Comparison of ENCODE assay signal across 17 cellular contexts in genomic region chr22:37927129-37927936, GRCh38. TPM values are rescaled to one million over a fixed set of nuclear protein-coding genes. Genes with fewer than 3 reads are reported as not detected.
DNase-seq lines count a peak whose midpoint lies in the region; ATAC-seq and TF ChIP-seq lines count a peak whose summit lies in the region.
"Had no signal": no experiment of that assay in that cellular context is flagged by ENCODE, and none has a peak within 500 bp of the region (broad histone marks: within the 10 kb centered on the region; RNA-seq: fewer than 3 reads in every experiment).

No MANE protein-coding gene starts in this region.

- H3K18ac ChIP-seq in trophoblast cell (ENCODE audit: low read length) = no peak overlapping the region

- H4K20me1 ChIP-seq in SK-N-SH (ENCODE audit: insufficient read depth) = peaks cover 8% of the 10 kb centered on the region; the same call in 1 of the 2 replicates

- no peak overlapping the region for H4K91ac ChIP-seq in trophoblast cell (ENCODE audit: low read depth, low read length)

- no peaks in the 10 kb centered on the region for H3K4me1 Mint-ChIP-seq in mesothelial cell of epicardium

- no peaks in the 10 kb centered on the region for H3K9me3 Mint-ChIP-seq in mesothelial cell of epicardium
- H3K9me3 Mint-ChIP-seq: H9 had no signal

- H2BK5ac ChIP-seq in trophoblast cell (ENCODE audit: low read depth, low read length, poor library complexity) = no peak overlapping the region

- H2AFZ ChIP-seq in SK-N-SH (ENCODE audit: low read depth) (no peak overlapping the region), trophoblast cell (ENCODE audit: insufficient read depth, low read length, poor library complexity) (no peak overlapping the region)

- no peak overlapping the region for H2AK5ac ChIP-seq in trophoblast cell (ENCODE audit: low read length)

- H3K27me3 Mint-ChIP-seq in mesothelial cell of epicardium (ENCODE audit: low read depth) = no peaks in the 10 kb centered on the region
- H3K27me3 Mint-ChIP-seq: CD4-positive, CD25-positive, alpha-beta regulatory T cell had no signal

- POLR2A ChIA-PET in SK-N-SH (lab: Yijun Ruan, JAX) = no interaction called here

- no peak overlapping the region for H3K23ac ChIP-seq in trophoblast cell (ENCODE audit: low read length)

- peaks cover 20 to 43% of the 10 kb centered on the region in 2 experiments for H3K36me3 ChIP-seq in SK-N-SH (replicated peaks in 1 of 2; ENCODE audit: control insufficient read depth in 1 of 2, insufficient read depth in 2 of 2, low read length in 1 of 2)
- H3K36me3 ChIP-seq in esophagus muscularis mucosa = peaks cover 61 to 98% (median 92%) of the 10 kb centered on the region in 4 donors
- H3K36me3 ChIP-seq in trophoblast cell (ENCODE audit: control insufficient read depth in 1 of 2, insufficient read depth in 2 of 2, low read length in 2 of 2) = peaks cover 91 to 92% of the 10 kb centered on the region in 2 experiments
- H3K36me3 ChIP-seq in breast epithelium = no peaks in the 10 kb centered on the region

- H3K4me3 Mint-ChIP-seq in mesothelial cell of epicardium = no peak overlapping the region
- H3K4me3 Mint-ChIP-seq: CD4-positive, CD25-positive, alpha-beta regulatory T cell; H9 had no signal

- no peak overlapping the region for H3K14ac ChIP-seq in trophoblast cell (ENCODE audit: low read length)

- no peak for ATAC-seq in SK-N-SH treated with all-trans-retinoic acid at 6 μM for 48 hours
- ATAC-seq in foreskin keratinocyte = no peak

- peak overlapping the region; percentile 22 for H3K4ac ChIP-seq in trophoblast cell (ENCODE audit: low read depth, low read length)

- no peak overlapping the region for H3K4me2 ChIP-seq in SK-N-SH
- no peak overlapping the region for H3K4me2 ChIP-seq in trophoblast cell (ENCODE audit: low read length)

- H3K79me2 ChIP-seq in SK-N-SH (ENCODE audit: insufficient read depth) = no peaks in the 10 kb centered on the region; the same call in 1 of the 2 replicates
- H3K79me2 ChIP-seq in trophoblast cell (ENCODE audit: control insufficient read depth, insufficient read depth, low read length, poor library complexity) = no peaks in the 10 kb centered on the region

- H3K27ac Mint-ChIP-seq in mesothelial cell of epicardium = no peak overlapping the region
- H3K27ac Mint-ChIP-seq: CD4-positive, CD25-positive, alpha-beta regulatory T cell; H9 had no signal

- CTCF ChIA-PET in SK-N-SH (lab: Yijun Ruan, JAX) = interaction anchor here (1.0 to 1.2 kb wide), 2 partner anchors 38 to 110 kb away, joined by 3 to 4 read pairs; no protein-coding TSS in a partner anchor

- DNase-seq in SK-N-SH (peak; percentile 16), esophagus muscularis mucosa (ENCODE audit: extremely low spot score) (no peak), trophoblast cell (no peak), foreskin keratinocyte (no peak), NCI-H345 treated with DMSO at 0.1 percent for 48 hours (lab: John Stamatoyannopoulos, UW; ENCODE audit: unreplicated experiment) (no peak), breast epithelium (ENCODE audit: low spot score in 2 of 2) (no peak), mesothelial cell of epicardium (ENCODE audit: low spot score in 2 of 2, unreplicated experiment in 2 of 2) (no peak)
- DNase-seq: Calu3; CD4-positive, CD25-positive, alpha-beta regulatory T cell; DMS 273 treated with DMSO at 0.1 percent for 48 hours; GOT3; H9 had no signal

- no peak overlapping the region for H4K8ac ChIP-seq in trophoblast cell (ENCODE audit: low read depth, low read length)

- no peaks in the 10 kb centered on the region for H3K27me3 ChIP-seq in SK-N-SH (ENCODE audit: insufficient read depth)
- H3K27me3 ChIP-seq in esophagus muscularis mucosa = no peaks in the 10 kb centered on the region
- H3K27me3 ChIP-seq in trophoblast cell (ENCODE audit: insufficient read depth, low read length) = no peaks in the 10 kb centered on the region
- no peaks in the 10 kb centered on the region for H3K27me3 ChIP-seq in foreskin keratinocyte
- H3K27me3 ChIP-seq in breast epithelium = no peaks in the 10 kb centered on the region

- H3K4me3 ChIP-seq in SK-N-SH (ENCODE audit: low read depth in 2 of 2, low read length in 1 of 2) (no peak overlapping the region), esophagus muscularis mucosa (no peak overlapping the region), trophoblast cell (ENCODE audit: low read depth, low read length) (no peak overlapping the region), breast epithelium (no peak overlapping the region)

- TF ChIP-seq EP300 in SK-N-SH (IDR thresholded peaks at IDR 0.05; ENCODE audit: borderline replicate concordance in 1 of 2, low read depth in 1 of 2, low read length in 1 of 2) (no peak), esophagus muscularis mucosa (IDR thresholded peaks at IDR 0.05) (no peak)

- H3K9me2 ChIP-seq in SK-N-SH = no peaks in the 10 kb centered on the region

- H3K9ac ChIP-seq in SK-N-SH (no peak overlapping the region), trophoblast cell (ENCODE audit: low read length) (no peak overlapping the region)

- no peak overlapping the region for H2BK120ac ChIP-seq in trophoblast cell (ENCODE audit: insufficient read depth, low read length, poor library complexity)

- H3K4me1 ChIP-seq in SK-N-SH (ENCODE audit: control insufficient read depth in 1 of 2, insufficient read depth in 2 of 2, low read depth in 1 of 2, low read length in 1 of 2) (no peaks in the 10 kb centered on the region), esophagus muscularis mucosa (peaks cover 9 to 66% (median 39%) of the 10 kb centered on the region in 4 donors), trophoblast cell (ENCODE audit: control insufficient read depth in 1 of 2, insufficient read depth in 2 of 2, low read length in 2 of 2) (no peaks in the 10 kb centered on the region), foreskin keratinocyte (no peaks in the 10 kb centered on the region), breast epithelium (no peaks in the 10 kb centered on the region)

- peaks cover 5% of the 10 kb centered on the region for H3F3A ChIP-seq in SK-N-SH (replicated peaks; ENCODE audit: insufficient read depth)

- H3K9me3 ChIP-seq in SK-N-SH (no peaks in the 10 kb centered on the region), esophagus muscularis mucosa (no peaks in the 10 kb centered on the region), trophoblast cell (ENCODE audit: insufficient read depth, low read depth, low read length) (no peaks in the 10 kb centered on the region), breast epithelium (no peaks in the 10 kb centered on the region)

- H3K79me1 ChIP-seq in trophoblast cell (ENCODE audit: low read length) = no peaks in the 10 kb centered on the region

- intact Hi-C loops in esophagus muscularis mucosa (cut with DNase I) (no loop called here), breast epithelium (cut with DNase I; ENCODE audit: low total_unique reads) (no loop called here)

- TF ChIP-seq CTCF in SK-N-SH (IDR thresholded peaks at IDR 0.05) = no peak
- no peak for TF ChIP-seq CTCF in esophagus muscularis mucosa (IDR thresholded peaks at IDR 0.05)
- no peak for TF ChIP-seq CTCF in foreskin keratinocyte (conservative IDR thresholded peaks at IDR 0.05)
- no peak for TF ChIP-seq CTCF in breast epithelium (IDR thresholded peaks at IDR 0.05)
- no peak for TF ChIP-seq CTCF in mesothelial cell of epicardium (IDR thresholded peaks at IDR 0.05; ENCODE audit: unreplicated experiment)

- no peak overlapping the region for H2BK12ac ChIP-seq in trophoblast cell (ENCODE audit: low read length)

- TF ChIP-seq POLR2A in esophagus muscularis mucosa (IDR thresholded peaks at IDR 0.05; ENCODE audit: low read depth) (no peak), breast epithelium (IDR thresholded peaks at IDR 0.05) (no peak)

- no peak overlapping the region for H4K12ac ChIP-seq in trophoblast cell (ENCODE audit: low read depth, low read length)

- TF ChIP-seq RAD21 in SK-N-SH (IDR thresholded peaks at IDR 0.05; ENCODE audit: low read length) = no peak

- H3K36me3 Mint-ChIP-seq in mesothelial cell of epicardium = peaks cover 14% of the 10 kb centered on the region

- 96% methylated on average over 19 of the region's 29 CpGs for WGBS in SK-N-SH (ENCODE audit: low lambda C conversion rate)
- 85% methylated on average over 12 of the region's 29 CpGs for WGBS in esophagus muscularis mucosa
- WGBS in trophoblast cell (ENCODE audit: extremely low coverage, insufficient coverage, insufficient read length) = no CpG with 5 or more reads among the region's 29 CpGs

- H3K27ac ChIP-seq in SK-N-SH (ENCODE audit: low read depth in 2 of 2, low read length in 1 of 2) = no peak overlapping the region
- peak overlapping the region; percentile 40 to 61 (median 57) for H3K27ac ChIP-seq in esophagus muscularis mucosa (replicated peaks in 1 of 4)
- no peak overlapping the region for H3K27ac ChIP-seq in trophoblast cell (ENCODE audit: low read depth, low read length)
- H3K27ac ChIP-seq in foreskin keratinocyte = no peak overlapping the region
- H3K27ac ChIP-seq in breast epithelium = no peak overlapping the region
- H3K27ac ChIP-seq: 22Rv1 had no signal

RNA-seq across cellular contexts. Expression of gene MICALL1, which starts 21.2 kb away (rescaled TPM):
- polyA plus RNA-seq in SK-N-SH (2012; rRNA removed) (12.9 and 15.2 TPM in 2 replicates), foreskin keratinocyte (63.8 and 76.6 TPM in 2 replicates)
- 6.2 and 12.1 TPM in 2 replicates for polyA plus RNA-seq in SK-N-SH (2012; cell fraction: cytosol; rRNA removed)
- 26.6 and 28.9 TPM in 2 replicates for polyA plus RNA-seq in SK-N-SH (2012; cell fraction: nucleus; rRNA removed)
- total RNA-seq in esophagus muscularis mucosa (100 to 1,000 TPM in 1 of 4 donors, 10 to 100 TPM in 3; 51.2 to 136 (median 71.2) TPM), foreskin keratinocyte (112 and 123 TPM in 2 replicates), breast epithelium (10 to 100 TPM in 2 of 3 donors, 1 to 10 TPM in 1; 8.6 to 25.6 (median 22.0) TPM), mesothelial cell of epicardium (47.2 to 51.7 TPM (median 48.2 TPM) in 3 replicates)
- 103 and 108 TPM in 2 replicates for polyA plus RNA-seq in trophoblast cell (2013)

RNA-seq across cellular contexts. Expression of gene C22orf23, which starts 26.1 kb away (rescaled TPM):
- 0.33 and 0.45 TPM in 2 replicates for polyA plus RNA-seq in SK-N-SH (2012; rRNA removed)
- polyA plus RNA-seq in SK-N-SH (2012; cell fraction: cytosol; rRNA removed) = 0.26 and 0.33 TPM in 2 replicates
- polyA plus RNA-seq in SK-N-SH (2012; cell fraction: nucleus; rRNA removed) = 0.38 and 0.50 TPM in 2 replicates
- not detected for total RNA-seq in esophagus muscularis mucosa
- 0.12 and 0.18 TPM in 2 replicates for polyA plus RNA-seq in trophoblast cell (2013)
- 0.10 and 0.21 TPM in 2 replicates for total RNA-seq in foreskin keratinocyte
- 0.10 and 0.13 TPM in 2 replicates for polyA plus RNA-seq in foreskin keratinocyte
- total RNA-seq in breast epithelium = under 1 TPM in 1 of 3 donors, not detected in 2; 0.64 TPM
- 0.31 to 0.40 TPM in 2 of 3 replicates, not detected in the other for total RNA-seq in mesothelial cell of epicardium
- total RNA-seq: CD4-positive, CD25-positive, alpha-beta regulatory T cell had no signal
- polyA plus RNA-seq: CD4-positive, CD25-positive, alpha-beta regulatory T cell had no signal

RNA-seq across cellular contexts. Expression of gene POLR2F, which starts 26.2 kb away (rescaled TPM):
- polyA plus RNA-seq in SK-N-SH (2012; rRNA removed) (146 and 255 TPM in 2 replicates), foreskin keratinocyte (191 and 200 TPM in 2 replicates)
- 167 and 182 TPM in 2 replicates for polyA plus RNA-seq in SK-N-SH (2012; cell fraction: cytosol; rRNA removed)
- 64.9 and 117 TPM in 2 replicates for polyA plus RNA-seq in SK-N-SH (2012; cell fraction: nucleus; rRNA removed)
- total RNA-seq in esophagus muscularis mucosa (10 to 100 TPM; 45.7 to 93.0 (median 72.1) TPM), foreskin keratinocyte (80.0 and 101 TPM in 2 replicates), breast epithelium (10 to 100 TPM; 66.7 to 93.7 (median 82.4) TPM), mesothelial cell of epicardium (63.8 to 70.0 TPM (median 66.3 TPM) in 3 replicates)
- polyA plus RNA-seq in trophoblast cell (2013) = 140 and 147 TPM in 2 replicates

RNA-seq across cellular contexts. Expression of gene SOX10, which starts 57.0 kb away (rescaled TPM):
- polyA plus RNA-seq in SK-N-SH (2012; rRNA removed) (not detected in 2 replicates), foreskin keratinocyte (0.03 TPM in 1 of 2 replicates, not detected in the other)
- polyA plus RNA-seq in SK-N-SH (2012; cell fraction: cytosol; rRNA removed) = not detected in 2 replicates
- not detected in 2 replicates for polyA plus RNA-seq in SK-N-SH (2012; cell fraction: nucleus; rRNA removed)
- total RNA-seq in esophagus muscularis mucosa (10 to 100 TPM; 10.3 to 29.5 (median 17.7) TPM), foreskin keratinocyte (0.14 TPM in 1 of 2 replicates, not detected in the other), breast epithelium (100 to 1,000 TPM in 1 of 3 donors, 10 to 100 TPM in 1, under 1 TPM in 1; 0.16 to 101 (median 24.9) TPM), mesothelial cell of epicardium (0.07 to 0.33 TPM (median 0.09 TPM) in 3 replicates)
- polyA plus RNA-seq in trophoblast cell (2013) = 0.10 and 0.15 TPM in 2 replicates
- total RNA-seq: A673; Calu3; CD4-positive, CD25-positive, alpha-beta regulatory T cell; Daoy had no signal
- polyA plus RNA-seq: BJ; CD4-positive, CD25-positive, alpha-beta regulatory T cell had no signal

Comparison
In these comparisons a context has a peak if more than half of its experiments do, and no peak if none do; other contexts are left out.
1. H3K27ac ChIP-seq: peak in esophagus muscularis mucosa (4 of 4); none in SK-N-SH (0 of 2), trophoblast cell (single experiment), foreskin keratinocyte (single experiment) and breast epithelium (0 of 2).